Comparison of ENCODE assay signal across 20 cellular contexts in genomic region chr4:149145803-149146202, GRCh38.
DNase-seq lines count a peak whose midpoint lies in the region; ATAC-seq and TF ChIP-seq lines count a peak whose summit lies in the region.
"Had no signal": no experiment of that assay in that cellular context is flagged by ENCODE, and none has a peak within 500 bp of the region (broad histone marks: within the 10 kb centered on the region; RNA-seq: fewer than 3 reads in every experiment).

No MANE protein-coding gene starts in this region.

- no peak overlapping the region for H3K4me3 ChIP-seq in uterus
- H3K4me3 ChIP-seq: gastroesophageal sphincter, right lobe of liver had no signal

- H3K27me3 ChIP-seq in uterus: no peaks in the 10 kb centered on the region
- H3K27me3 ChIP-seq: gastroesophageal sphincter, right lobe of liver had no signal

- intact Hi-C loops in Calu3 (cut with micrococcal nuclease; ENCODE audit: unreplicated experiment) (no loop called here), uterus (cut with DNase I; ENCODE audit: low total_unique reads) (no loop called here)

- peaks cover 9% of the 10 kb centered on the region for H3K4me1 Mint-ChIP-seq in glutamatergic neuron (ENCODE audit: low read depth, unreplicated experiment)
- H3K4me1 Mint-ChIP-seq in Calu3 (ENCODE audit: low read depth, unreplicated experiment): no peaks in the 10 kb centered on the region
- H3K4me1 Mint-ChIP-seq: activated naive CD4-positive, alpha-beta T cell treated with anti-CD3 and anti-CD28 coated beads, Interleukin-2, amount 50 U/mL, for 24 hours; CD8-positive, alpha-beta memory T cell had no signal

- no peak overlapping the region for H3K27ac ChIP-seq in uterus
- H3K27ac ChIP-seq: gastroesophageal sphincter, HL-60, KMS-11, right lobe of liver had no signal

- no peak for ATAC-seq in HG03342 (IDR thresholded peaks at IDR 0.05; ENCODE audit: unreplicated experiment)
- ATAC-seq: effector memory CD8-positive, alpha-beta T cell; gastroesophageal sphincter; right lobe of liver had no signal

- no TSS peak for BruUV-seq in Calu3 (replicated peaks; lab: Mats Ljungman, UMichigan)

- TF ChIP-seq CTCF in glutamatergic neuron (IDR thresholded peaks at IDR 0.05; ENCODE audit: partially characterized antibody, unreplicated experiment) (no peak), Calu3 (IDR thresholded peaks at IDR 0.05; ENCODE audit: unreplicated experiment) (no peak), uterus (IDR thresholded peaks at IDR 0.05) (no peak)

- H3K9me3 Mint-ChIP-seq in glutamatergic neuron (ENCODE audit: unreplicated experiment): no peaks in the 10 kb centered on the region
- H3K9me3 Mint-ChIP-seq in Calu3 (ENCODE audit: low read depth, unreplicated experiment): peaks cover 6% of the 10 kb centered on the region
- H3K9me3 Mint-ChIP-seq: activated naive CD4-positive, alpha-beta T cell treated with anti-CD3 and anti-CD28 coated beads, Interleukin-2, amount 50 U/mL, for 24 hours had no signal

- CTCF ChIA-PET in Calu3 (lab: Charles Lee): no interaction called here

- H3K9me3 ChIP-seq in uterus: no peaks in the 10 kb centered on the region
- H3K9me3 ChIP-seq: gastroesophageal sphincter, right lobe of liver had no signal

- peak; percentile 30 for DNase-seq in A172 (ENCODE audit: low spot score)
- peak; percentile 67 for DNase-seq in HCEC 1CT
- peak; percentile 47 for DNase-seq in amniotic epithelial cell (ENCODE audit: low read depth)
- no peak for DNase-seq in glutamatergic neuron
- no peak for DNase-seq in stimulated activated CD8-positive, alpha-beta memory T cell treated with anti-CD3 and anti-CD28 coated beads, Interleukin-4, amount 100 ng/mL, for 48 hours
- no peak for DNase-seq in Calu3
- no peak for DNase-seq in uterus
- DNase-seq: activated CD4-positive, alpha-beta T cell treated with anti-CD3 and anti-CD28 coated beads for 4 hours; CD8-positive, alpha-beta memory T cell; central memory CD4-positive, alpha-beta T cell; effector memory CD8-positive, alpha-beta T cell; NCI-H2227 treated with DMSO at 0.1 percent for 48 hours; right lobe of liver; stimulated activated CD4-positive, alpha-beta T cell treated with anti-CD3 and anti-CD28 coated beads, Interleukin-4, amount 100 ng/mL, for 4 hours; T-helper 9 cell had no signal

- H3K4me3 Mint-ChIP-seq in glutamatergic neuron (ENCODE audit: unreplicated experiment) (no peak overlapping the region), Calu3 (ENCODE audit: low read depth, unreplicated experiment) (no peak overlapping the region)
- H3K4me3 Mint-ChIP-seq: activated naive CD4-positive, alpha-beta T cell treated with anti-CD3 and anti-CD28 coated beads, Interleukin-2, amount 50 U/mL, for 24 hours; CD8-positive, alpha-beta memory T cell; effector memory CD8-positive, alpha-beta T cell had no signal

- H3K36me3 Mint-ChIP-seq in glutamatergic neuron (ENCODE audit: unreplicated experiment): no peaks in the 10 kb centered on the region
- H3K36me3 Mint-ChIP-seq in Calu3 (ENCODE audit: insufficient read depth, unreplicated experiment): no peaks in the 10 kb centered on the region
- H3K36me3 Mint-ChIP-seq: activated naive CD4-positive, alpha-beta T cell treated with anti-CD3 and anti-CD28 coated beads, Interleukin-2, amount 50 U/mL, for 24 hours; CD8-positive, alpha-beta memory T cell had no signal

- H3K27ac Mint-ChIP-seq in glutamatergic neuron (ENCODE audit: unreplicated experiment) (peak overlapping the region; percentile 4), Calu3 (ENCODE audit: unreplicated experiment) (no peak overlapping the region)
- H3K27ac Mint-ChIP-seq: activated naive CD4-positive, alpha-beta T cell treated with anti-CD3 and anti-CD28 coated beads, Interleukin-2, amount 50 U/mL, for 24 hours; CD8-positive, alpha-beta memory T cell; effector memory CD8-positive, alpha-beta T cell had no signal

- H3K27me3 Mint-ChIP-seq in glutamatergic neuron (ENCODE audit: unreplicated experiment): peaks cover 2% of the 10 kb centered on the region
- no peaks in the 10 kb centered on the region for H3K27me3 Mint-ChIP-seq in Calu3 (ENCODE audit: unreplicated experiment)
- H3K27me3 Mint-ChIP-seq: effector memory CD8-positive, alpha-beta T cell had no signal

- TF ChIP-seq POLR2A in uterus (IDR thresholded peaks at IDR 0.05): no peak

- no peaks in the 10 kb centered on the region for H3K36me3 ChIP-seq in uterus
- H3K36me3 ChIP-seq: gastroesophageal sphincter, right lobe of liver had no signal

- H3K4me1 ChIP-seq in uterus: no peaks in the 10 kb centered on the region
- H3K4me1 ChIP-seq: gastroesophageal sphincter, right lobe of liver had no signal

Comparison
In these comparisons a context has a peak if more than half of its experiments do, and no peak if none do; other contexts are left out.
1. DNase-seq: peak in A172 (single experiment), HCEC 1CT (single experiment) and amniotic epithelial cell (single experiment); none in glutamatergic neuron (single experiment), stimulated activated CD8-positive, alpha-beta memory T cell treated with anti-CD3 and anti-CD28 coated beads, Interleukin-4, amount 100 ng/mL, for 48 hours (single experiment), Calu3 (single experiment) and uterus (0 of 2).